In the genomic region with DNA sequence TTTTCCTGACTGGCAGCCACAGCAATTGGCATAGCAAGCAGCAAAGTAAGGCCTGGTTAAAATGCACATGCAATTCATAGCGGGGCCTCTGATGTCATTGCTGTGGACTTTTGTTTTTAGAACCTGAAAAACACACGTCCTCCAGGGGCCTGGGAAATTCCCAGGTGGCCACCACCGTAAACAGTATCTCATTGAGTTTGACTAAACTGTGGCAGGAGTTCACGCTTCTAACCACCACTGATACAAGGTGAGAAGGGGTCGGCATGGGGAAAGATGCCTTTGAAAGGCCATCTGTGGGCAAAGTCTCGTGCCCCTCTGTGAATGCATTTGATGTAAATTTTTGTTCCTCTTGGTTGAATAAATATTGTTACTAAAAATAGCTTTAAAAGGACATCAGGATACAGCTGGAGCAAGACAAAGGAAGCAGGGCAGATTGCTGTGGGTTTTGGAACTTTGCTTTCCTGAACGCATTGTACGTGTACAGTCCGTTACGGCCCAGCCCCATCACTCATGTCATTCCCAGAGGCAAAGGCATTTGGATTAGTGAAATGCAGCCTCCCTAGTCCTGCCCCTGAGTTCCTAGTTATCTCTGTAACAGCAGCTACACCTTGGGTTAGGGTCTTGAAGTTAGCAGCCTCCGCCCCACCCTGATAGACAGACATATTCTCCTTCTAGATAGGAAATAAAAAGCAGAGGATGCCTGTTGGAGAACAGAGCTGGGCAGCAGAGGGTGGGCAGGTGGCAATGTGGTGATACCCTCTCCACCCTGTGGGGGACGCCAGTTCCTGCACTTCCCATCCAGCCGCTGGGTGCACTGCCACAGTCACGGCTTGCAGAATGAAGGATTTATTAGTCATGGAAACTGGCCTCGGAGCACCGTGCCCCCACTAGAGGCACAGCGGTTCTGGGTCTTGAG, we compare ENCODE assay signal across 8 cellular contexts.
A peak's percentile ranks its signal among the peaks of the same experiment; 100 is the strongest.
DNase-seq lines count a peak whose midpoint lies in the region; ATAC-seq, FAIRE-seq and TF ChIP-seq lines count a peak whose summit lies in the region.

No MANE protein-coding gene starts in this region.

- intact Hi-C loops in activated B cell treated with CpG ODN at 0.5 μM for 24 hours (cut with micrococcal nuclease): loop anchor here (1.0 to 10.0 kb wide), 8 partner anchors 78 to 766 kb away; partner anchors contain the start of gene SNX9
- intact Hi-C loops in kidney (cut with DNase I): no loop called here
- intact Hi-C loops in upper lobe of right lung (cut with DNase I): no loop called here

- H3K36me3 Mint-ChIP-seq in activated B cell treated with CpG ODN at 0.5 μM for 24 hours (ENCODE audit: low read depth): no peaks in the 10 kb centered on the region
- H3K36me3 Mint-ChIP-seq in glutamatergic neuron (ENCODE audit: unreplicated experiment): no peaks in the 10 kb centered on the region

- no peaks in the 10 kb centered on the region for H3K27me3 ChIP-seq in upper lobe of right lung

- H3K36me3 ChIP-seq in kidney (ENCODE audit: control insufficient read depth in 1 of 2, insufficient read depth in 2 of 2, low read length in 2 of 2) (no peaks in the 10 kb centered on the region), upper lobe of right lung (no peaks in the 10 kb centered on the region)

- H3K9me3 ChIP-seq in kidney (ENCODE audit: control insufficient read depth in 1 of 2, low read length in 2 of 2) (no peaks in the 10 kb centered on the region), upper lobe of right lung (no peaks in the 10 kb centered on the region)

- no peak for FAIRE-seq in kidney (lab: Jason Lieb, UNC)

- H3K9ac ChIP-seq in kidney (ENCODE audit: low read length in 2 of 2): peak overlapping the region in 1 of 2 donors; percentile 35

- CTCF ChIA-PET in activated B cell treated with CpG ODN at 0.5 μM for 24 hours (lab: Charles Lee): interaction anchor here (1.0 to 2.6 kb wide), 8 partner anchors 21 to 206 kb away, joined by 3 to 11 read pairs (median 4); no protein-coding TSS in a partner anchor

- DNase-seq in DMS153 (lab: John Stamatoyannopoulos, UW) (peak; percentile 60), activated B cell treated with CpG ODN at 0.5 μM for 24 hours (peak; percentile 64), kidney (no peak), upper lobe of right lung (no peak), ecto neural progenitor cell (ENCODE audit: low spot score) (no peak), glutamatergic neuron (no peak)

- H3K4me3 ChIP-seq in kidney (ENCODE audit: low read length in 2 of 2) (peak overlapping the region in 1 of 2 donors; percentile 21), upper lobe of right lung (no peak overlapping the region)

- POLR2A ChIA-PET in activated B cell treated with CpG ODN at 0.5 μM for 24 hours (lab: Charles Lee): interaction anchor here (0.8 to 4.5 kb wide), 14 partner anchors 18 to 153 kb away, joined by 3 to 34 read pairs (median 6); partner anchors contain the start of genes TMEM242 and ZDHHC14

- H3K4me1 ChIP-seq in kidney (ENCODE audit: control insufficient read depth in 1 of 2, insufficient read depth in 1 of 2, low read depth in 1 of 2, low read length in 2 of 2) (peaks cover 14 to 17% of the 10 kb centered on the region in 2 donors), upper lobe of right lung (peaks cover 13% of the 10 kb centered on the region)

- H3K27ac Mint-ChIP-seq in activated B cell treated with CpG ODN at 0.5 μM for 24 hours (peak overlapping the region; percentile 95), glutamatergic neuron (ENCODE audit: unreplicated experiment) (no peak overlapping the region)

- H3K27me3 Mint-ChIP-seq in activated B cell treated with CpG ODN at 0.5 μM for 24 hours (no peaks in the 10 kb centered on the region), glutamatergic neuron (ENCODE audit: unreplicated experiment) (no peaks in the 10 kb centered on the region)

- peak overlapping the region; percentile 12 to 78 for H3K27ac ChIP-seq in kidney (ENCODE audit: low read depth in 2 of 2, low read length in 2 of 2)
- H3K27ac ChIP-seq in upper lobe of right lung: peak overlapping the region; percentile 36

- peak; percentile 49 for ATAC-seq in GM18873 (IDR thresholded peaks at IDR 0.05; ENCODE audit: low FRiP score, unreplicated experiment)
- peak; percentile 49 for ATAC-seq in HG03097 (IDR thresholded peaks at IDR 0.05; ENCODE audit: low FRiP score, unreplicated experiment)
- peak; percentile 65 for ATAC-seq in activated B cell treated with CpG ODN at 0.5 μM for 24 hours (ENCODE audit: low read depth)
- ATAC-seq in upper lobe of right lung: peak; percentile 45

- TF ChIP-seq CTCF in activated B cell treated with CpG ODN at 0.5 μM for 24 hours (IDR thresholded peaks at IDR 0.05) (no peak), kidney (IDR thresholded peaks at IDR 0.05; ENCODE audit: borderline replicate concordance, extremely low read depth, insufficient read depth) (no peak), upper lobe of right lung (IDR thresholded peaks at IDR 0.05) (peak; percentile 30), glutamatergic neuron (IDR thresholded peaks at IDR 0.05; ENCODE audit: partially characterized antibody, unreplicated experiment) (no peak)

- H3K4me1 Mint-ChIP-seq in activated B cell treated with CpG ODN at 0.5 μM for 24 hours (peaks cover 81% of the 10 kb centered on the region), glutamatergic neuron (ENCODE audit: low read depth, unreplicated experiment) (peaks cover 27% of the 10 kb centered on the region)

- peak overlapping the region; percentile 67 for H3K4me3 Mint-ChIP-seq in activated B cell treated with CpG ODN at 0.5 μM for 24 hours
- no peak overlapping the region for H3K4me3 Mint-ChIP-seq in glutamatergic neuron (ENCODE audit: unreplicated experiment)

- H3K9me3 Mint-ChIP-seq in activated B cell treated with CpG ODN at 0.5 μM for 24 hours: no peaks in the 10 kb centered on the region
- H3K9me3 Mint-ChIP-seq in glutamatergic neuron (ENCODE audit: unreplicated experiment): no peaks in the 10 kb centered on the region

Comparison
In these comparisons a context has a peak if more than half of its experiments do, and no peak if none do; other contexts are left out.
1. DNase-seq: peak in DMS153 (single experiment) and activated B cell treated with CpG ODN at 0.5 μM for 24 hours (single experiment); none in kidney (single experiment), upper lobe of right lung (single experiment), ecto neural progenitor cell (single experiment) and glutamatergic neuron (single experiment).
2. Peak in every context shown above with its lines, with median percentiles within 50 percentile points of each other: ATAC-seq.